8 cellular contexts compared by ENCODE assay signal in genomic region chr4:25161599-25161960, GRCh38. TPM values are rescaled to one million over a fixed set of nuclear protein-coding genes. Genes with fewer than 3 reads are reported as not detected.
A peak's percentile ranks its signal among the peaks of the same experiment; 100 is the strongest.
DNase-seq lines count a peak whose midpoint lies in the region; FAIRE-seq and TF ChIP-seq lines count a peak whose summit lies in the region.

No MANE protein-coding gene starts in this region.

- H3K9me3 Mint-ChIP-seq in T-helper 1 cell treated with Interleukin-12 subunit alpha and Interleukin-12 subunit beta and Interleukin-4 antibody, amounts not matched to agents 30 μg/mL and 1 μg/mL, for 36 hours, result no peaks in the 10 kb centered on the region

- H3K4me3 ChIP-seq in WI38 (ENCODE audit: low read depth, low read length), result peak overlapping the region; percentile 90
- peak overlapping the region; percentile 15; the same call in 1 of the 2 replicates for H3K4me3 ChIP-seq in iPS-18c (ENCODE audit: insufficient read depth, low read depth, low read length)
- peak overlapping the region; percentile 86 to 97 (median 95) for H3K4me3 ChIP-seq in subcutaneous abdominal adipose tissue (ENCODE audit: low read depth in 1 of 5, low read length in 5 of 5)

- H3K27ac ChIP-seq in subcutaneous abdominal adipose tissue (ENCODE audit: low read depth, low read length), result peak overlapping the region; percentile 88

- peak overlapping the region in 4 of 5 donors; percentile 58 to 99 (median 78) for H3K9ac ChIP-seq in subcutaneous abdominal adipose tissue (ENCODE audit: low read length in 5 of 5)

- no peaks in the 10 kb centered on the region for H3K27me3 Mint-ChIP-seq in T-helper 1 cell treated with Interleukin-12 subunit alpha and Interleukin-12 subunit beta and Interleukin-4 antibody, amounts not matched to agents 30 μg/mL and 1 μg/mL, for 36 hours (ENCODE audit: low read depth)

- H3K36me3 ChIP-seq in subcutaneous abdominal adipose tissue (ENCODE audit: control insufficient read depth in 5 of 5, insufficient read depth in 5 of 5, low read length in 5 of 5), result peaks cover 0 to 6% (median 3%) of the 10 kb centered on the region in 5 donors

- DNase-seq in T-helper 1 cell (no peak), nucleus accumbens (lab: John Stamatoyannopoulos, UW) (no peak), C1 segment of cervical spinal cord (lab: John Stamatoyannopoulos, UW) (no peak), frontal cortex (ENCODE audit: low spot score in 2 of 2) (no peak)

- FAIRE-seq in frontal cortex (lab: Jason Lieb, UNC), result no peak

- peak overlapping the region; percentile 95 for H3K27ac Mint-ChIP-seq in T-helper 1 cell treated with Interleukin-12 subunit alpha and Interleukin-12 subunit beta and Interleukin-4 antibody, amounts not matched to agents 30 μg/mL and 1 μg/mL, for 36 hours

- H3K9me3 ChIP-seq in iPS-18c (ENCODE audit: control insufficient read depth, insufficient read depth, low read length), result no peaks in the 10 kb centered on the region
- no peaks in the 10 kb centered on the region for H3K9me3 ChIP-seq in subcutaneous abdominal adipose tissue (ENCODE audit: control insufficient read depth in 5 of 5, low read length in 5 of 5)

- H3K27me3 ChIP-seq in subcutaneous abdominal adipose tissue (ENCODE audit: control insufficient read depth in 5 of 5, insufficient read depth in 4 of 5, low read length in 5 of 5), result no peaks in the 10 kb centered on the region

- H3K4me3 Mint-ChIP-seq in T-helper 1 cell treated with Interleukin-12 subunit alpha and Interleukin-12 subunit beta and Interleukin-4 antibody, amounts not matched to agents 30 μg/mL and 1 μg/mL, for 36 hours, result peak overlapping the region; percentile 96

- peaks cover 0 to 29% (median 23%) of the 10 kb centered on the region in 5 donors for H3K4me1 ChIP-seq in subcutaneous abdominal adipose tissue (ENCODE audit: control insufficient read depth in 5 of 5, insufficient read depth in 5 of 5, low read length in 5 of 5)

- H3K4me1 Mint-ChIP-seq in T-helper 1 cell treated with Interleukin-12 subunit alpha and Interleukin-12 subunit beta and Interleukin-4 antibody, amounts not matched to agents 30 μg/mL and 1 μg/mL, for 36 hours (ENCODE audit: low read depth), result peaks cover 43% of the 10 kb centered on the region

- no peak for TF ChIP-seq CTCF in WI38 (IDR thresholded peaks at IDR 0.05; ENCODE audit: low read depth, low read length)

- peaks cover 30% of the 10 kb centered on the region for H3K36me3 Mint-ChIP-seq in T-helper 1 cell treated with Interleukin-12 subunit alpha and Interleukin-12 subunit beta and Interleukin-4 antibody, amounts not matched to agents 30 μg/mL and 1 μg/mL, for 36 hours (ENCODE audit: low read depth)

RNA-seq across cellular contexts. Expression of gene SEPSECS, which starts 1.3 kb away (rescaled TPM):
- total RNA-seq in frontal cortex, result 13.0 TPM

Comparison
In these comparisons a context has a peak if more than half of its experiments do, and no peak if none do; other contexts are left out.
1. H3K4me3 ChIP-seq: peak in every context shown above with its lines; median percentile 95 in subcutaneous abdominal adipose tissue; 90 in WI38; 15 in iPS-18c.